ENCODE assay signal across 33 cellular contexts in the genomic region with DNA sequence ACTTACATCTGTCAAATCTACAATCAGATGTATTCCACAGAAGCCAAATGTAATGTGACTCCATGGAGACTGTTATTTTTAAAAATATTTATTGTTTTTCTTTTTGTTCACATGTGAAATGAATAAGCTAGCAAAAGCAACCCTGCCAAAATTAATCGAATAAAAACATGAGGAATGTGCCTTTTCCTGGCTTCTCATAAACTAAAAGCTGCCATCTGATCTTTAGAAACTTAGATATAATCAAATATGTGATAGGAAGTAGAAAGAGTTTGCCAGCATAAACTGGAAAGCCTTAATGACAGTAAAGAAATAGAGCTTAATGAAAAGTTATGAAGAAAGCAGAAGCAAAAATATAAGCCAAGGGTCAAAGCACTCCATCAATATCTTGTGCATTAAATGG.
DNase-seq lines count a peak whose midpoint lies in the region; ATAC-seq and TF ChIP-seq lines count a peak whose summit lies in the region.
"Had no signal": no experiment of that assay in that cellular context is flagged by ENCODE, and none has a peak within 500 bp of the region (broad histone marks: within the 10 kb centered on the region; RNA-seq: fewer than 3 reads in every experiment).

No MANE protein-coding gene starts in this region.

- no peak overlapping the region for H3K9ac ChIP-seq in SK-N-SH
- H3K9ac ChIP-seq: BLaER1; BLaER1 treated with 17β-estradiol and CSF1 and Interleukin-3, amounts not matched to agents 10 nM and 100 nM had no signal

- no peak for ATAC-seq in SK-N-SH treated with all-trans-retinoic acid at 6 μM for 48 hours
- ATAC-seq: A549; CD8-positive, alpha-beta T cell had no signal

- no peak overlapping the region for H3K4me2 ChIP-seq in SK-N-SH
- H3K4me2 ChIP-seq: A549; BLaER1; BLaER1 treated with 17β-estradiol and CSF1 and Interleukin-3, amounts not matched to agents 10 nM and 100 nM had no signal

- intact Hi-C loops in tibial artery (cut with DNase I; ENCODE audit: low total_unique reads): no loop called here

- H3K27me3 Mint-ChIP-seq in mesothelial cell of epicardium (ENCODE audit: low read depth): no peaks in the 10 kb centered on the region
- H3K27me3 Mint-ChIP-seq: B cell; CD4-positive, alpha-beta memory T cell; CD4-positive, alpha-beta T cell; CD4-positive, CD25-positive, alpha-beta regulatory T cell; CD8-positive, alpha-beta memory T cell had no signal

- no peak overlapping the region for H3K4me3 Mint-ChIP-seq in mesothelial cell of epicardium
- H3K4me3 Mint-ChIP-seq: B cell; CD14-positive monocyte; CD4-positive, alpha-beta memory T cell; CD4-positive, alpha-beta T cell; CD4-positive, CD25-positive, alpha-beta regulatory T cell; CD8-positive, alpha-beta memory T cell; CD8-positive, alpha-beta T cell had no signal

- H3F3A ChIP-seq in SK-N-SH (replicated peaks; ENCODE audit: insufficient read depth): no peaks in the 10 kb centered on the region

- H3K4me3 ChIP-seq in SK-N-SH (ENCODE audit: low read depth in 2 of 2, low read length in 1 of 2) (no peak overlapping the region), tibial artery (no peak overlapping the region)
- H3K4me3 ChIP-seq: A549; BLaER1; BLaER1 treated with 17β-estradiol and CSF1 and Interleukin-3, amounts not matched to agents 10 nM and 100 nM had no signal

- H3K27me3 ChIP-seq in SK-N-SH (ENCODE audit: insufficient read depth) (no peaks in the 10 kb centered on the region), tibial artery (no peaks in the 10 kb centered on the region)
- H3K27me3 ChIP-seq: BE2C; BLaER1; BLaER1 treated with 17β-estradiol and CSF1 and Interleukin-3, amounts not matched to agents 10 nM and 100 nM had no signal

- H3K36me3 Mint-ChIP-seq in mesothelial cell of epicardium: no peaks in the 10 kb centered on the region
- H3K36me3 Mint-ChIP-seq: CD14-positive monocyte; CD4-positive, alpha-beta memory T cell; CD4-positive, CD25-positive, alpha-beta regulatory T cell; CD8-positive, alpha-beta memory T cell; CD8-positive, alpha-beta T cell had no signal

- no peak for TF ChIP-seq EP300 in SK-N-SH (IDR thresholded peaks at IDR 0.05; ENCODE audit: borderline replicate concordance in 1 of 2, low read depth in 1 of 2, low read length in 1 of 2)

- POLR2A ChIA-PET in SK-N-SH (lab: Yijun Ruan, JAX): no interaction called here

- TF ChIP-seq CTCF in SK-N-SH (IDR thresholded peaks at IDR 0.05): no peak
- TF ChIP-seq CTCF in mesothelial cell of epicardium (IDR thresholded peaks at IDR 0.05; ENCODE audit: unreplicated experiment): no peak
- TF ChIP-seq CTCF in tibial artery (IDR thresholded peaks at IDR 0.05): no peak

- H3K9me3 ChIP-seq in SK-N-SH (0 out of 2 replicates have a peak, but pooled peaks cover 4% of the 10 kb centered on the region), tibial artery (no peaks in the 10 kb centered on the region)
- H3K9me3 ChIP-seq: A549; BE2C; BLaER1; BLaER1 treated with 17β-estradiol and CSF1 and Interleukin-3, amounts not matched to agents 10 nM and 100 nM; Caco-2 had no signal

- H3K36me3 ChIP-seq in SK-N-SH (replicated peaks in 1 of 2; ENCODE audit: control insufficient read depth in 1 of 2, insufficient read depth in 2 of 2, low read length in 1 of 2) (no peaks in the 10 kb centered on the region), tibial artery (no peaks in the 10 kb centered on the region)
- H3K36me3 ChIP-seq: BE2C; BLaER1; BLaER1 treated with 17β-estradiol and CSF1 and Interleukin-3, amounts not matched to agents 10 nM and 100 nM had no signal

- TF ChIP-seq RAD21 in SK-N-SH (IDR thresholded peaks at IDR 0.05; ENCODE audit: low read length): no peak

- H4K20me1 ChIP-seq in SK-N-SH (ENCODE audit: insufficient read depth): no peaks in the 10 kb centered on the region
- H4K20me1 ChIP-seq: BLaER1; BLaER1 treated with 17β-estradiol and CSF1 and Interleukin-3, amounts not matched to agents 10 nM and 100 nM had no signal

- peaks cover 21% of the 10 kb centered on the region for H3K4me1 Mint-ChIP-seq in mesothelial cell of epicardium
- H3K4me1 Mint-ChIP-seq: B cell; CD14-positive monocyte; CD4-positive, alpha-beta memory T cell; CD4-positive, CD25-positive, alpha-beta regulatory T cell; CD8-positive, alpha-beta memory T cell had no signal

- CTCF ChIA-PET in SK-N-SH (lab: Yijun Ruan, JAX): no interaction called here

- H3K4me1 ChIP-seq in SK-N-SH (ENCODE audit: control insufficient read depth in 1 of 2, insufficient read depth in 2 of 2, low read depth in 1 of 2, low read length in 1 of 2) (no peaks in the 10 kb centered on the region), tibial artery (no peaks in the 10 kb centered on the region)
- H3K4me1 ChIP-seq: A549, BE2C, BLaER1, Caco-2 had no signal

- H3K27ac Mint-ChIP-seq in mesothelial cell of epicardium: peak overlapping the region; percentile 44
- H3K27ac Mint-ChIP-seq: B cell; CD14-positive monocyte; CD4-positive, alpha-beta memory T cell; CD4-positive, alpha-beta T cell; CD4-positive, CD25-positive, alpha-beta regulatory T cell; CD8-positive, alpha-beta memory T cell; CD8-positive, alpha-beta T cell had no signal

- no peak overlapping the region for H2AFZ ChIP-seq in SK-N-SH (ENCODE audit: low read depth)

- no peaks in the 10 kb centered on the region for H3K9me2 ChIP-seq in SK-N-SH

- H3K27ac ChIP-seq in SK-N-SH (ENCODE audit: low read depth in 2 of 2, low read length in 1 of 2) (no peak overlapping the region), tibial artery (no peak overlapping the region)
- H3K27ac ChIP-seq: 22Rv1; A549; BLaER1; BLaER1 treated with 17β-estradiol and CSF1 and Interleukin-3, amounts not matched to agents 10 nM and 100 nM; C4-2B had no signal

- WGBS in SK-N-SH (ENCODE audit: low lambda C conversion rate): 9% methylated on average over 1 of the region's 1 CpG

- no peaks in the 10 kb centered on the region for H3K79me2 ChIP-seq in SK-N-SH (ENCODE audit: insufficient read depth)

- peaks cover 12% of the 10 kb centered on the region for H3K9me3 Mint-ChIP-seq in mesothelial cell of epicardium

- DNase-seq in SK-N-SH (no peak), left kidney (ENCODE audit: low read depth, low spot score) (peak; percentile 2), mesothelial cell of epicardium (ENCODE audit: low spot score in 2 of 2, unreplicated experiment in 2 of 2) (no peak), tibial artery (no peak), NCI-H82 (lab: John Stamatoyannopoulos, UW) (no peak)
- DNase-seq: 8988T; ACHN; AML-193; BE2C; C1 segment of cervical spinal cord; Caco-2; Calu3; CD4-positive, alpha-beta memory T cell; CD4-positive, alpha-beta T cell; CD4-positive, CD25-positive, alpha-beta regulatory T cell; CD8-positive, alpha-beta memory T cell; CD8-positive, alpha-beta T cell; COR-L47; DMS 273 treated with DMSO at 0.1 percent for 48 hours; DMS153; DMS53; DMS79; DMS79 treated with DMSO at 0.1 percent for 48 hours; DND-41; EL had no signal

TF ChIP-seq in SK-N-SH treated with all-trans-retinoic acid at 6 μM for 48 hours, 23 proteins besides CTCF, POLR2A, EP300 and RAD21:
- no peak for TF ChIP-seq RARB (CRISPR knock-in tag; IDR thresholded peaks at IDR 0.05)
- peak; percentile 92 for TF ChIP-seq ISL1 (CRISPR knock-in tag; IDR thresholded peaks at IDR 0.05)
TF ChIP-seq in SK-N-SH treated with all-trans-retinoic acid at 6 μM for 48 hours: peak in this region for 1.

TF ChIP-seq in SK-N-SH, 30 proteins besides CTCF, POLR2A, EP300 and RAD21:
- no peak for TF ChIP-seq TAF1 (IDR thresholded peaks at IDR 0.05; ENCODE audit: borderline replicate concordance, low read depth, low read length)
- no peak for TF ChIP-seq SMC3 (IDR thresholded peaks at IDR 0.05; ENCODE audit: low read depth, low read length)
